Comparison of ENCODE assay signal across 8 cellular contexts in the genomic region with DNA sequence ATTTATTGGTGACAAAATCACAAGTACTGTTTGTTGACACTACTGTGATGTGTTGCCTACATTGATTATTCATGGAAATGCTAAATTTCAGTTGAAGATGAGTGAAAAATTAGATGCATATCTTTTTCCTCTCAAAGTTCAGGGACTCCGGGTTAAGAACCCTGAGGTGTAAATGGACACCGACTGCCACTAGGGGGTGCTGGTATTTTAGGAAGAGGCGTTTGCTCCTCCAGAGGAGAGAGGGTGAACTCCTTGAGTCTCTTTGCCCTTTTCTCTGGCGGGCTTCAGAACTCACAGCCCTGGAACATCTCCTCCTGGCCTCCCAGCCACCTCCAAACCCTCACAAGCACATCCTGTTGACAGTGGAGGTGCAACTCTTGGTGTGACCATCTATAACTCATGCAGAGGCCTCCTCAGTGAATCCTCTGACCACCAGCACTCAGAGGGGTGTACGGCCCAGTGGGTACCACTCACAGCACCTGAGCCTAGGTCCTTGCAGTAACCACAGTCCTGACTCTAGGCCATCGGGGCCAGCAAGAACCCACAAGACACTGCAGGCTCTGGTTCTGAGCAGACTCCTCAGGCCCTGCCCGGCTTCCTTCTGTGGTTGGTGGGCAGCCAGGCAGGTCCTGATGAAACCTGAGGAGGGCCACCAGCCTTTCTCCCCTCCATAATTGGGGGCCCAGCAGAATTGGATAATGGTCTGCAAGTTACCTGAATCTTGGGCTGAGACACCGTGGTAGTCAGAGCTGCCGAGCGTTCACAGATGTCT. TPM values are rescaled to one million over a fixed set of nuclear protein-coding genes. Genes with fewer than 3 reads are reported as not detected.
A peak's percentile ranks its signal among the peaks of the same experiment; 100 is the strongest.
DNase-seq lines count a peak whose midpoint lies in the region; ATAC-seq, FAIRE-seq and TF ChIP-seq lines count a peak whose summit lies in the region.

No MANE protein-coding gene starts in this region.

- no peaks in the 10 kb centered on the region for H3K9me1 ChIP-seq in keratinocyte (ENCODE audit: control insufficient read depth, extremely low read depth, insufficient read depth, low read length)

- H4K20me1 ChIP-seq in keratinocyte (ENCODE audit: control insufficient read depth, extremely low read depth, insufficient read depth, low read length) = no peaks in the 10 kb centered on the region

- H2AFZ ChIP-seq in keratinocyte (ENCODE audit: control insufficient read depth, low read length) = no peak overlapping the region

- DNase-seq in Daoy (ENCODE audit: low read depth) (peak; percentile 39), Kasumi-1 (lab: John Stamatoyannopoulos, UW) (peak; percentile 64 to 66), UCSD-AML1 (lab: John Stamatoyannopoulos, UW; ENCODE audit: unreplicated experiment) (peak; percentile 50), body of pancreas (peak; percentile 64 to 71 (median 70)), keratinocyte (ENCODE audit: low read depth, low spot score) (no peak), NCI-H774 (lab: John Stamatoyannopoulos, UW) (no peak)
- DNase-seq in stimulated activated CD4-positive, alpha-beta T cell treated with anti-CD3 and anti-CD28 coated beads, Interleukin-1b, Interleukin-23, amount 100 ng/mL, for 48 hours = peak; percentile 69

- no peak overlapping the region for H3K27ac ChIP-seq in body of pancreas
- no peak overlapping the region for H3K27ac ChIP-seq in keratinocyte (ENCODE audit: control insufficient read depth, insufficient read depth, low read length)

- intact Hi-C loops in body of pancreas (cut with DNase I) = loop anchor here (10.0 kb wide), 2 partner anchors 283 to 533 kb away; no protein-coding TSS in a partner anchor

- H3K4me1 ChIP-seq in body of pancreas = no peaks in the 10 kb centered on the region
- no peaks in the 10 kb centered on the region for H3K4me1 ChIP-seq in keratinocyte (ENCODE audit: control insufficient read depth, extremely low read depth, insufficient read depth, low read length)

- H3K4me3 ChIP-seq in body of pancreas = no peak overlapping the region
- no peak overlapping the region for H3K4me3 ChIP-seq in keratinocyte (ENCODE audit: control insufficient read depth in 2 of 3, extremely low read depth in 1 of 3, insufficient read depth in 2 of 3, low read depth in 1 of 3, low read length in 3 of 3)

- H3K9ac ChIP-seq in keratinocyte (ENCODE audit: control insufficient read depth, extremely low read depth, insufficient read depth, low read length) = no peak overlapping the region

- H3K27me3 ChIP-seq in body of pancreas (no peaks in the 10 kb centered on the region), keratinocyte (ENCODE audit: control insufficient read depth, extremely low read depth, insufficient read depth, low read length) (no peaks in the 10 kb centered on the region)

- H3K36me3 ChIP-seq in body of pancreas (replicated peaks in 1 of 2; ENCODE audit: insufficient read depth in 1 of 2, low read depth in 2 of 2) (no peaks in the 10 kb centered on the region), keratinocyte (ENCODE audit: control insufficient read depth in 2 of 2, extremely low read depth in 1 of 2, insufficient read depth in 2 of 2, low read length in 2 of 2) (no peaks in the 10 kb centered on the region)

- H3K79me2 ChIP-seq in keratinocyte (ENCODE audit: control insufficient read depth, insufficient read depth, low read length) = no peaks in the 10 kb centered on the region

- no peak for FAIRE-seq in keratinocyte (lab: Jason Lieb, UNC)

- H3K9me3 ChIP-seq in body of pancreas (no peaks in the 10 kb centered on the region), keratinocyte (ENCODE audit: control insufficient read depth, low read depth, low read length) (no peaks in the 10 kb centered on the region)

- 48 to 53% methylated on average over 9 to 10 of the region's 10 CpGs for WGBS in body of pancreas, 2 donors

- TF ChIP-seq CTCF in body of pancreas (IDR thresholded peaks at IDR 0.05) = peak; percentile 45 to 81 (median 74)
- TF ChIP-seq CTCF in keratinocyte (optimal IDR thresholded peaks at IDR 0.05 in 1 of 3, IDR thresholded peaks at IDR 0.05 in 1 of 3, conservative IDR thresholded peaks at IDR 0.05 in 1 of 3; ENCODE audit: extremely low read depth in 1 of 3, insufficient read depth in 2 of 3, low read length in 3 of 3) = peak; percentile 70 to 77 (median 74)

- dilution Hi-C loops in keratinocyte (cut with MboI; ENCODE audit: extremely low pct_ligation_motif_present, low sequenced_read_pairs) = no loop called here

- TF ChIP-seq POLR2A in body of pancreas (IDR thresholded peaks at IDR 0.05) = no peak

- ATAC-seq in body of pancreas = peak; percentile 63
- ATAC-seq in HG03108 (IDR thresholded peaks at IDR 0.05; ENCODE audit: unreplicated experiment) = no peak

- H3K4me2 ChIP-seq in keratinocyte (ENCODE audit: control insufficient read depth, extremely low read depth, insufficient read depth, low read depth, low read length) = no peak overlapping the region

RNA-seq across cellular contexts. Expression of a gene that starts 26.2 kb away (rescaled TPM):
- total RNA-seq in Daoy (2014; rRNA removed; shearing (Covaris generic)) = not detected in 2 replicates
- 1 to 10 TPM; 4.6 to 4.7 TPM for total RNA-seq in body of pancreas
- polyA plus RNA-seq in keratinocyte = 0.03 to 0.04 TPM in 2 of 3 replicates, not detected in the other
- not detected for polyA plus RNA-seq in keratinocyte (2011; ENCODE audit: low read depth)
- polyA plus RNA-seq in keratinocyte (2011; cell fraction: cytosol; rRNA removed) = 0.02 and 0.10 TPM in 2 replicates
- polyA plus RNA-seq in keratinocyte (2011; cell fraction: nucleus; rRNA removed) = 0.09 and 0.12 TPM in 2 replicates
- not detected in 2 replicates for polyA plus RNA-seq in keratinocyte (2012; ENCODE audit: low replicate concordance)
- 0.13 to 0.20 TPM in 2 of 3 replicates, not detected in the other for polyA minus RNA-seq in keratinocyte
- polyA minus RNA-seq in keratinocyte (2011; cell fraction: cytosol; rRNA and poly(A)+ RNA removed) = not detected
- polyA minus RNA-seq in keratinocyte (2011; cell fraction: nucleus; rRNA and poly(A)+ RNA removed) = not detected in 2 replicates

RNA-seq across cellular contexts. Expression of a gene that starts 29.6 kb away (rescaled TPM):
- total RNA-seq in Daoy (2014; rRNA removed; shearing (Covaris generic)) = 6.8 and 7.1 TPM in 2 replicates
- total RNA-seq in body of pancreas = 1 to 10 TPM; 3.6 to 4.0 TPM
- 0.10 to 0.29 TPM (median 0.28 TPM) in 3 replicates for polyA plus RNA-seq in keratinocyte
- polyA plus RNA-seq in keratinocyte (2011; ENCODE audit: low read depth) = not detected
- 0.07 and 0.10 TPM in 2 replicates for polyA plus RNA-seq in keratinocyte (2011; cell fraction: cytosol; rRNA removed)
- polyA plus RNA-seq in keratinocyte (2011; cell fraction: nucleus; rRNA removed) = 0.47 and 0.53 TPM in 2 replicates
- 0.16 and 0.36 TPM in 2 replicates for polyA plus RNA-seq in keratinocyte (2012; ENCODE audit: low replicate concordance)
- polyA minus RNA-seq in keratinocyte = 0.03 to 0.36 TPM (median 0.13 TPM) in 3 replicates
- polyA minus RNA-seq in keratinocyte (2011; cell fraction: cytosol; rRNA and poly(A)+ RNA removed) = not detected
- polyA minus RNA-seq in keratinocyte (2011; cell fraction: nucleus; rRNA and poly(A)+ RNA removed) = 0.63 and 1.0 TPM in 2 replicates

Comparison
In these comparisons a context has a peak if more than half of its experiments do, and no peak if none do; other contexts are left out.
1. DNase-seq: peak in Daoy (single experiment), Kasumi-1 (2 of 2), UCSD-AML1 (single experiment), body of pancreas (4 of 4) and stimulated activated CD4-positive, alpha-beta T cell treated with anti-CD3 and anti-CD28 coated beads, Interleukin-1b, Interleukin-23, amount 100 ng/mL, for 48 hours (single experiment); none in keratinocyte (single experiment) and NCI-H774 (single experiment).